ENCODE assay signal across 22 cellular contexts in the genomic region with DNA sequence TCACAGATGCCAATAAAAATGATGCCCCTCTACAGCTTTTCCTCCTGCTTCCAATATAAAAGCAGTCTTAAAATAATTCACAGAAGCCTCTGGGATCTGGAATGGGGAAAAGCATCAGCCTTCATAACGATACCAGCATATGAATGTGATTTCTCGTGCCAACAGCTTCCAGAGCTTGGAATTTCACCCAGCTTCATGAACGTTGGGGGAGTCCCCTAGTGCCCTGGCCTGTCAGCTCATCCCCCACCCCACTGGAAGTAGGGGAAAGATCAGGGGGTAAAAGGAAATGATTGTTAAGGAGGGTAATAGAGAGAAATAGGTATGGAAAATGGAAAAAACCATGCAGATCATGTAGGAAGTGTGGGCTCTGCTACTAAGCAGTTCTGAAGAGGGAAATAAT.
A peak's percentile ranks its signal among the peaks of the same experiment; 100 is the strongest.
DNase-seq lines count a peak whose midpoint lies in the region; ATAC-seq and TF ChIP-seq lines count a peak whose summit lies in the region.
"Had no signal": no experiment of that assay in that cellular context is flagged by ENCODE, and none has a peak within 500 bp of the region (broad histone marks: within the 10 kb centered on the region; RNA-seq: fewer than 3 reads in every experiment).

No MANE protein-coding gene starts in this region.

- H3K4me3 Mint-ChIP-seq in neural progenitor cell, result no peak overlapping the region
- H3K4me3 Mint-ChIP-seq: CD14-positive monocyte; CD4-positive, alpha-beta memory T cell; CD4-positive, CD25-positive, alpha-beta regulatory T cell; CD8-positive, alpha-beta memory T cell had no signal

- H3K27ac ChIP-seq in esophagus muscularis mucosa (replicated peaks in 1 of 4) (no peak overlapping the region), neural progenitor cell (no peak overlapping the region), breast epithelium (no peak overlapping the region)
- H3K27ac ChIP-seq: BLaER1 had no signal

- H3K9ac ChIP-seq in neural progenitor cell, result no peak overlapping the region
- H3K9ac ChIP-seq: BLaER1 had no signal

- intact Hi-C loops in esophagus muscularis mucosa (cut with DNase I), result no loop called here
- intact Hi-C loops in breast epithelium (cut with DNase I; ENCODE audit: low total_unique reads), result no loop called here

- H3K9me3 Mint-ChIP-seq in neural progenitor cell, result no peaks in the 10 kb centered on the region

- TF ChIP-seq CTCF in esophagus muscularis mucosa (IDR thresholded peaks at IDR 0.05), result no peak
- TF ChIP-seq CTCF in neural progenitor cell (IDR thresholded peaks at IDR 0.05), result no peak
- no peak for TF ChIP-seq CTCF in breast epithelium (IDR thresholded peaks at IDR 0.05)

- H3K4me3 ChIP-seq in esophagus muscularis mucosa (no peak overlapping the region), neural progenitor cell (no peak overlapping the region), breast epithelium (no peak overlapping the region)
- H3K4me3 ChIP-seq: BLaER1 had no signal

- TF ChIP-seq EP300 in esophagus muscularis mucosa (IDR thresholded peaks at IDR 0.05), result no peak

- no peaks in the 10 kb centered on the region for H3K79me2 ChIP-seq in neural progenitor cell (ENCODE audit: low read depth)

- H3K4me1 ChIP-seq in esophagus muscularis mucosa (peaks cover 0 to 8% (median 0%) of the 10 kb centered on the region in 4 donors), neural progenitor cell (peaks cover 15% of the 10 kb centered on the region), breast epithelium (no peaks in the 10 kb centered on the region)
- H3K4me1 ChIP-seq: BE2C, BLaER1 had no signal

- DNase-seq in esophagus muscularis mucosa (ENCODE audit: extremely low spot score) (peak; percentile 14), left lobe of liver (ENCODE audit: low spot score) (no peak), neural progenitor cell (ENCODE audit: low spot score) (no peak), breast epithelium (ENCODE audit: low spot score in 2 of 2) (no peak), GF-D8 (lab: John Stamatoyannopoulos, UW) (no peak)
- DNase-seq: 8988T; ACHN; BE2C; C1 segment of cervical spinal cord; CD4-positive, alpha-beta memory T cell; CD4-positive, CD25-positive, alpha-beta regulatory T cell; CD8-positive, alpha-beta memory T cell; COR-L47; DMS 273 treated with DMSO at 0.1 percent for 48 hours; DMS153; DMS53; DMS79; DND-41; EL; GDM1 had no signal

- no peaks in the 10 kb centered on the region for H3K36me3 Mint-ChIP-seq in neural progenitor cell
- H3K36me3 Mint-ChIP-seq: CD14-positive monocyte; CD4-positive, alpha-beta memory T cell; CD4-positive, CD25-positive, alpha-beta regulatory T cell; CD8-positive, alpha-beta memory T cell had no signal

- no peak for TF ChIP-seq POLR2A in esophagus muscularis mucosa (IDR thresholded peaks at IDR 0.05; ENCODE audit: low read depth)
- no peak for TF ChIP-seq POLR2A in breast epithelium (IDR thresholded peaks at IDR 0.05)

- no peaks in the 10 kb centered on the region for H3K9me3 ChIP-seq in esophagus muscularis mucosa
- no peaks in the 10 kb centered on the region for H3K9me3 ChIP-seq in neural progenitor cell (ENCODE audit: low read depth)
- H3K9me3 ChIP-seq in breast epithelium, result no peaks in the 10 kb centered on the region
- H3K9me3 ChIP-seq: BE2C, BLaER1 had no signal

- peak; percentile 56 for ATAC-seq in left lobe of liver

- H4K20me1 ChIP-seq in neural progenitor cell (ENCODE audit: low read depth), result no peaks in the 10 kb centered on the region
- H4K20me1 ChIP-seq: BLaER1 had no signal

- 70% methylated on average over 3 of the region's 3 CpGs for WGBS in esophagus muscularis mucosa

- H3K4me2 ChIP-seq in neural progenitor cell, result no peak overlapping the region
- H3K4me2 ChIP-seq: BLaER1 had no signal

- no peaks in the 10 kb centered on the region for H3F3A ChIP-seq in neural progenitor cell (ENCODE audit: low read depth)

- H3K27me3 ChIP-seq in esophagus muscularis mucosa (no peaks in the 10 kb centered on the region), neural progenitor cell (no peaks in the 10 kb centered on the region), breast epithelium (no peaks in the 10 kb centered on the region)
- H3K27me3 ChIP-seq: BE2C, BLaER1 had no signal

- H3K27ac Mint-ChIP-seq in neural progenitor cell, result peak overlapping the region; percentile 74
- H3K27ac Mint-ChIP-seq: CD4-positive, alpha-beta memory T cell; CD4-positive, CD25-positive, alpha-beta regulatory T cell; CD8-positive, alpha-beta memory T cell had no signal

- H3K27me3 Mint-ChIP-seq in neural progenitor cell (ENCODE audit: insufficient read depth, low read depth), result no peaks in the 10 kb centered on the region
- H3K27me3 Mint-ChIP-seq: CD4-positive, CD25-positive, alpha-beta regulatory T cell had no signal

- no peak overlapping the region for H2AFZ ChIP-seq in neural progenitor cell (replicated peaks)

- H3K4me1 Mint-ChIP-seq in neural progenitor cell, result peaks cover 13% of the 10 kb centered on the region
- H3K4me1 Mint-ChIP-seq: CD14-positive monocyte; CD4-positive, alpha-beta memory T cell; CD4-positive, CD25-positive, alpha-beta regulatory T cell; CD8-positive, alpha-beta memory T cell had no signal

- no peaks in the 10 kb centered on the region for H3K36me3 ChIP-seq in esophagus muscularis mucosa
- H3K36me3 ChIP-seq in neural progenitor cell, result no peaks in the 10 kb centered on the region
- no peaks in the 10 kb centered on the region for H3K36me3 ChIP-seq in breast epithelium
- H3K36me3 ChIP-seq: BE2C, BLaER1 had no signal
